1 cellular context compared by ENCODE assay signal in genomic region chr6:110486756-110487155, GRCh38.
TF ChIP-seq lines count a peak whose summit lies in the region.

No MANE protein-coding gene starts in this region.

TF ChIP-seq in IMR-90, 13 proteins besides CTCF, POLR2A, EP300 and RAD21 (continued from another document):
- TF ChIP-seq ELK1 (IDR thresholded peaks at IDR 0.05; ENCODE audit: borderline replicate concordance, low read depth, low read length) (no peak), MAZ (IDR thresholded peaks at IDR 0.05; ENCODE audit: borderline replicate concordance, low read depth, low read length) (no peak), USF2 (IDR thresholded peaks at IDR 0.05; ENCODE audit: low read depth, low read length) (no peak), CHD1 (IDR thresholded peaks at IDR 0.05; ENCODE audit: low read depth, low read length) (no peak)
